In the genomic region with DNA sequence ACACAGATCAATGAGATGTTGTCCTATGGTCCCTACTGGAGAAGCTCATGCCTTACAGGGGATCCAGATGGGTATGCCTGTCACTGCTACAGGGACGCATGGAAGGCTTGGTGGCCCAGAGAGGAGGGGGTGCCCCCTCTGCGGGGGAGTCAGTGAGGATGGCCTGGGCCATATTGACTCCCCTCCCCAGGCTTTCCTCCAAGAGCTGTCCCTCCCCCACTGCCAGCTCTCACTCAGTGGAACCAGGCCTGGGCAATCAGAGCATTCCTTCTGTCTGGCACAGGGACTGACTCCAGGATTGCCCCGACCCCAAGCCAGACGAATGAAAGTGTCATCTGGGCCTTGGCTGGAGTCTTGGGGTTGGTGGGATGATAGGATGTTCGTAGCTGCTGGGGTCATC, we compare ENCODE assay signal across 20 cellular contexts. TPM values are rescaled to one million over a fixed set of nuclear protein-coding genes. Genes with fewer than 3 reads are reported as not detected.
A peak's percentile ranks its signal among the peaks of the same experiment; 100 is the strongest.
DNase-seq lines count a peak whose midpoint lies in the region; FAIRE-seq and TF ChIP-seq lines count a peak whose summit lies in the region.
"Had no signal": no experiment of that assay in that cellular context is flagged by ENCODE, and none has a peak within 500 bp of the region (broad histone marks: within the 10 kb centered on the region; RNA-seq: fewer than 3 reads in every experiment).

No MANE protein-coding gene starts in this region.

- H3K27ac ChIP-seq in astrocyte (ENCODE audit: low read depth, low read length), result no peak overlapping the region
- no peak overlapping the region for H3K27ac ChIP-seq in H1 (ENCODE audit: low read depth, low read length)
- no peak overlapping the region for H3K27ac ChIP-seq in osteoblast (ENCODE audit: low read depth, low read length)
- H3K27ac ChIP-seq in GM23248, result no peak overlapping the region
- H3K27ac ChIP-seq: A549 had no signal

- TF ChIP-seq RAD21 in H1 (IDR thresholded peaks at IDR 0.05 in 1 of 2, conservative IDR thresholded peaks at IDR 0.05 in 1 of 2; ENCODE audit: low read depth in 2 of 2, low read length in 2 of 2), result no peak

- peak overlapping the region; percentile 46 for H4K91ac ChIP-seq in H1 (replicated peaks; ENCODE audit: insufficient read length, low read length)

- no peak for TF ChIP-seq POLR2A in H1 (IDR thresholded peaks at IDR 0.05; ENCODE audit: control extremely low read depth in 1 of 2, low read depth in 2 of 2, low read length in 2 of 2)

- H3K9me3 Mint-ChIP-seq in astrocyte (ENCODE audit: unreplicated experiment) (no peaks in the 10 kb centered on the region), nephron (no peaks in the 10 kb centered on the region), nephron progenitor cell (no peaks in the 10 kb centered on the region)
- H3K9me3 Mint-ChIP-seq: CD4-positive, alpha-beta memory T cell had no signal

- no peak overlapping the region for H4K5ac ChIP-seq in H1 (ENCODE audit: insufficient read length, low read depth, low read length)

- no peak for DNase-seq in astrocyte (ENCODE audit: low read depth)
- no peak for DNase-seq in H1 (ENCODE audit: low read depth in 1 of 2, low spot score in 2 of 2)
- peak; percentile 52 for DNase-seq in osteoblast (ENCODE audit: insufficient read length, low spot score, missing footprints)
- no peak for DNase-seq in GM23248
- DNase-seq in stimulated activated CD8-positive, alpha-beta memory T cell treated with anti-CD3 and anti-CD28 coated beads, Interleukin-4, amount 100 ng/mL, for 48 hours, result no peak
- no peak for DNase-seq in nephron progenitor cell
- no peak for DNase-seq in NCI-H748 (lab: John Stamatoyannopoulos, UW; ENCODE audit: unreplicated experiment)
- DNase-seq: 8988T; Calu3; CD4-positive, alpha-beta memory T cell; COR-L47; DMS53; DMS79 treated with DMSO at 0.1 percent for 48 hours; GF-D8; GOT3; HCEC 1CT had no signal

- H2BK5ac ChIP-seq in H1 (ENCODE audit: low read depth, low read length), result no peak overlapping the region

- H2BK12ac ChIP-seq in H1 (ENCODE audit: low read depth, low read length), result no peak overlapping the region; the same call in 1 of the 2 replicates

- CTCF ChIA-PET in H1 (lab: Charles Lee; ENCODE audit: partially characterized antibody), result interaction anchor here (1.4 to 59.4 kb wide), 7 partner anchors 3 to 152 kb away, joined by 3 to 1374 read pairs (median 992); a partner anchor contains a TSS

- H3K4me2 ChIP-seq in astrocyte (ENCODE audit: low read length) (no peak overlapping the region), H1 (ENCODE audit: insufficient read depth in 1 of 2, low read depth in 2 of 2, low read length in 2 of 2) (no peak overlapping the region), osteoblast (ENCODE audit: insufficient read depth, low read length) (no peak overlapping the region), GM23248 (ENCODE audit: unreplicated experiment) (no peak overlapping the region)
- H3K4me2 ChIP-seq: A549 had no signal

- H3K56ac ChIP-seq in H1 (replicated peaks; ENCODE audit: insufficient read length, low read depth, low read length), result no peak overlapping the region

- H3K27me3 Mint-ChIP-seq in astrocyte (ENCODE audit: low read depth, unreplicated experiment), result peaks cover 50% of the 10 kb centered on the region
- H3K27me3 Mint-ChIP-seq in nephron (ENCODE audit: low read depth), result peaks cover 10% of the 10 kb centered on the region
- H3K27me3 Mint-ChIP-seq in nephron progenitor cell (ENCODE audit: low read depth, poor library complexity), result peaks cover 7% of the 10 kb centered on the region

- H3K79me2 ChIP-seq in astrocyte (ENCODE audit: insufficient read depth, low read length) (no peaks in the 10 kb centered on the region), H1 (ENCODE audit: control insufficient read depth in 1 of 2, insufficient read depth in 2 of 2, low read length in 2 of 2) (no peaks in the 10 kb centered on the region), osteoblast (ENCODE audit: insufficient read depth, low read length) (no peaks in the 10 kb centered on the region), GM23248 (ENCODE audit: insufficient read depth) (no peaks in the 10 kb centered on the region)

- no peak overlapping the region for H3K9ac ChIP-seq in astrocyte (ENCODE audit: low read length)
- no peak overlapping the region for H3K9ac ChIP-seq in H1 (replicated peaks in 1 of 4; ENCODE audit: extremely low read depth in 1 of 4, low read depth in 3 of 4, low read length in 3 of 4)
- H3K9ac ChIP-seq in GM23248, result no peak overlapping the region

- H3K4me3 ChIP-seq in astrocyte (ENCODE audit: insufficient read depth, low read depth, low read length) (no peak overlapping the region), H1 (ENCODE audit: extremely low read depth in 1 of 4, insufficient read depth in 2 of 4, low read depth in 3 of 4, low read length in 4 of 4) (no peak overlapping the region), osteoblast (ENCODE audit: insufficient read depth, low read length) (no peak overlapping the region), GM23248 (no peak overlapping the region)
- H3K4me3 ChIP-seq: A549 had no signal

- WGBS in H1 (ENCODE audit: extremely low coverage in 1 of 2, insufficient coverage in 1 of 2, insufficient read length in 1 of 2, insufficient replicate concordance in 2 of 2, low coverage in 1 of 2, low lambda C conversion rate in 2 of 2, missing lambda C conversion rate in 1 of 2), 2 experiments, result 90% methylated on average over 5 of the region's 5 CpGs; no CpG with 5 or more reads in 1 of the 2 experiments
- WGBS in GM23248 (ENCODE audit: low coverage in 1 of 2, low lambda C conversion rate in 2 of 2, missing lambda C conversion rate in 2 of 2), 2 experiments, result 42 to 45% methylated on average over 5 of the region's 5 CpGs

- no peak for FAIRE-seq in astrocyte (lab: Jason Lieb, UNC)
- no peak for FAIRE-seq in H1 (lab: Jason Lieb, UNC)
- FAIRE-seq: A549, GM12891, GM18507 had no signal

- H4K8ac ChIP-seq in H1 (ENCODE audit: extremely low read depth, insufficient read depth, low read length), result 0 out of 2 replicates have a peak overlapping the region, but pooled peaks have one; percentile 1

- no peaks in the 10 kb centered on the region for H3K36me3 ChIP-seq in astrocyte (ENCODE audit: insufficient read depth, low read length)
- no peaks in the 10 kb centered on the region for H3K36me3 ChIP-seq in H1 (ENCODE audit: control insufficient read depth in 2 of 4, insufficient read depth in 4 of 4, low read length in 3 of 4)
- no peaks in the 10 kb centered on the region for H3K36me3 ChIP-seq in osteoblast (ENCODE audit: insufficient read depth, low read length)
- no peaks in the 10 kb centered on the region for H3K36me3 ChIP-seq in GM23248 (ENCODE audit: low read depth)

- no peaks in the 10 kb centered on the region for H3F3A ChIP-seq in GM23248 (ENCODE audit: insufficient read depth)

- H3K79me1 ChIP-seq in H1 (ENCODE audit: low read depth, low read length), result no peaks in the 10 kb centered on the region

- no peak overlapping the region for H2AFZ ChIP-seq in astrocyte (ENCODE audit: low read depth, low read length)
- H2AFZ ChIP-seq in H1 (ENCODE audit: low read length), result no peak overlapping the region
- H2AFZ ChIP-seq in osteoblast (ENCODE audit: low read length), result no peak overlapping the region
- H2AFZ ChIP-seq in GM23248, result no peak overlapping the region

- H3K4me1 ChIP-seq in astrocyte (ENCODE audit: insufficient read depth, low read length) (no peaks in the 10 kb centered on the region), H1 (replicated peaks in 1 of 4; ENCODE audit: control insufficient read depth in 3 of 4, insufficient read depth in 4 of 4, low read length in 3 of 4) (peaks cover 0 to 29% (median 13%) of the 10 kb centered on the region in 4 experiments; a peak in 6 of 7 replicates), osteoblast (ENCODE audit: insufficient read depth, low read length) (no peaks in the 10 kb centered on the region), GM23248 (ENCODE audit: insufficient read depth) (no peaks in the 10 kb centered on the region)
- H3K4me1 ChIP-seq: A549 had no signal

- H3K4me3 Mint-ChIP-seq in astrocyte (ENCODE audit: unreplicated experiment), result no peak overlapping the region
- H3K4me3 Mint-ChIP-seq in nephron, result no peak overlapping the region
- H3K4me3 Mint-ChIP-seq in nephron progenitor cell, result no peak overlapping the region
- H3K4me3 Mint-ChIP-seq: CD4-positive, alpha-beta memory T cell had no signal

- TF ChIP-seq EP300 in H1 (IDR thresholded peaks at IDR 0.05; ENCODE audit: borderline replicate concordance in 1 of 2, low read depth in 2 of 2, low read length in 2 of 2), result no peak

- in situ Hi-C loops in GM23248 (cut with MboI), result no loop called here

- no peaks in the 10 kb centered on the region for H3K9me2 ChIP-seq in GM23248 (ENCODE audit: insufficient read depth)

- H3K36me3 Mint-ChIP-seq in astrocyte (ENCODE audit: low read depth, unreplicated experiment) (no peaks in the 10 kb centered on the region), nephron (ENCODE audit: low read depth) (no peaks in the 10 kb centered on the region), nephron progenitor cell (ENCODE audit: low read depth) (no peaks in the 10 kb centered on the region)
- H3K36me3 Mint-ChIP-seq: CD4-positive, alpha-beta memory T cell had no signal

- no peaks in the 10 kb centered on the region; the same call in 1 of the 2 replicates for H3K23me2 ChIP-seq in H1 (ENCODE audit: low read depth, low read length)

- no peak overlapping the region for H3K18ac ChIP-seq in H1 (ENCODE audit: extremely low read depth, low read length)

- H3K4me1 Mint-ChIP-seq in astrocyte (ENCODE audit: low read depth, unreplicated experiment) (peaks cover 4% of the 10 kb centered on the region), nephron (peaks cover 42% of the 10 kb centered on the region), nephron progenitor cell (peaks cover 79% of the 10 kb centered on the region)

- no peak overlapping the region for H3K23ac ChIP-seq in H1 (ENCODE audit: insufficient read length)

- TF ChIP-seq CTCF in astrocyte (IDR thresholded peaks at IDR 0.05; ENCODE audit: insufficient read depth, low read depth, low read length), result no peak
- TF ChIP-seq CTCF in H1 (IDR thresholded peaks at IDR 0.05; ENCODE audit: control extremely low read depth in 1 of 3, insufficient read depth in 1 of 3, low read depth in 1 of 3, low read length in 3 of 3), result no peak
- TF ChIP-seq CTCF in nephron (IDR thresholded peaks at IDR 0.05; ENCODE audit: unreplicated experiment in 3 of 3), result no peak
- TF ChIP-seq CTCF in osteoblast (IDR thresholded peaks at IDR 0.05; ENCODE audit: extremely low read depth, low read depth, low read length), result no peak
- TF ChIP-seq CTCF in nephron progenitor cell (IDR thresholded peaks at IDR 0.05), result no peak

- H3K27me3 ChIP-seq in astrocyte (ENCODE audit: insufficient read depth, low read length) (peaks cover 15% of the 10 kb centered on the region), H1 (replicated peaks in 1 of 4; ENCODE audit: control insufficient read depth in 3 of 4, extremely low read depth in 1 of 4, insufficient read depth in 3 of 4, low read length in 3 of 4) (peaks cover 0 to 3% (median 0%) of the 10 kb centered on the region in 4 experiments; a peak in 4 of 7 replicates), osteoblast (ENCODE audit: insufficient read depth, low read length) (peaks cover 42% of the 10 kb centered on the region), GM23248 (replicated peaks; ENCODE audit: insufficient read depth) (peaks cover 57% of the 10 kb centered on the region)

- no peak overlapping the region for H2AK5ac ChIP-seq in H1 (ENCODE audit: low read depth, low read length)

- POLR2A ChIA-PET in H1 (lab: Charles Lee; ENCODE audit: partially characterized antibody), result no interaction called here

- H3K9me3 ChIP-seq in astrocyte (ENCODE audit: insufficient read depth, low read depth, low read length) (peaks cover 4% of the 10 kb centered on the region), H1 (ENCODE audit: insufficient read depth in 2 of 2, low read depth in 1 of 2, low read length in 1 of 2) (no peaks in the 10 kb centered on the region), osteoblast (ENCODE audit: low read depth, low read length) (no peaks in the 10 kb centered on the region), GM23248 (ENCODE audit: low read depth) (no peaks in the 10 kb centered on the region)
- H3K9me3 ChIP-seq: A549 had no signal

- no peak overlapping the region for H2BK20ac ChIP-seq in H1 (ENCODE audit: low read length)

- H3K4ac ChIP-seq in H1 (replicated peaks; ENCODE audit: insufficient read length, low read depth, low read length), result no peak overlapping the region

- H2BK15ac ChIP-seq in H1 (ENCODE audit: low read length), result no peak overlapping the region

- H4K20me1 ChIP-seq in astrocyte (ENCODE audit: insufficient read depth, low read length), result no peaks in the 10 kb centered on the region
- H4K20me1 ChIP-seq in H1 (replicated peaks in 1 of 2; ENCODE audit: control insufficient read depth in 1 of 2, insufficient read depth in 2 of 2, low read length in 2 of 2), result no peaks in the 10 kb centered on the region
- no peaks in the 10 kb centered on the region for H4K20me1 ChIP-seq in osteoblast (ENCODE audit: insufficient read depth, low read length)
- H4K20me1 ChIP-seq in GM23248 (ENCODE audit: insufficient read depth), result no peaks in the 10 kb centered on the region

- peak overlapping the region; percentile 53 for H3K27ac Mint-ChIP-seq in astrocyte (ENCODE audit: unreplicated experiment)
- peak overlapping the region in 2 of 3 experiments; percentile 30 to 63 for H3K27ac Mint-ChIP-seq in nephron
- H3K27ac Mint-ChIP-seq in nephron progenitor cell, result no peak overlapping the region

- H2BK120ac ChIP-seq in H1 (replicated peaks; ENCODE audit: low read depth, low read length), result no peak overlapping the region

- no peak overlapping the region for H3K14ac ChIP-seq in H1 (ENCODE audit: insufficient read length)

RNA-seq across cellular contexts. Expression of a gene that starts 24.3 kb away (rescaled TPM):
- total RNA-seq in astrocyte (3.1 and 4.4 TPM in 2 replicates), osteoblast (0.36 TPM in 1 of 2 replicates, not detected in the other)
- total RNA-seq in H1 (2021; fragmentation: NEBNext Ultra II Directional; extraction: Animal tissue kit (Norgen Biotek cat#: 25700)), result 18.6 and 19.3 TPM in 2 replicates
- polyA plus RNA-seq in H1 (2011; rRNA removed) (29.2 and 30.1 TPM in 2 replicates), GM23248 (2016; fragmentation: Nextera tagmentation; extraction: Ambion mirVana) (0.18 and 0.42 TPM in 2 replicates)
- polyA plus RNA-seq in H1 (2011; cell fraction: cytosol; rRNA removed), result 33.7 TPM
- 23.0 TPM for polyA plus RNA-seq in H1 (2011; cell fraction: nucleus; rRNA removed)
- polyA plus RNA-seq in H1 (2012, experiment 1 of 2), result 24.7 to 33.7 TPM (median 28.7 TPM) in 4 replicates
- polyA plus RNA-seq in H1 (2012, experiment 2 of 2), result 21.4 TPM
- 18.9 TPM for polyA plus RNA-seq in H1 (2013, experiment 1 of 2)
- 20.3 TPM for polyA plus RNA-seq in H1 (2013, experiment 2 of 2)
- 9.3 and 11.0 TPM in 2 replicates for polyA minus RNA-seq in H1 (2011; rRNA and poly(A)+ RNA removed)
- 8.7 TPM for polyA minus RNA-seq in H1 (2011; cell fraction: cytosol; rRNA and poly(A)+ RNA removed)
- polyA minus RNA-seq in H1 (2011; cell fraction: nucleus; rRNA and poly(A)+ RNA removed), result 14.9 TPM
- total RNA-seq in GM23248 (2014; rRNA removed; shearing (Covaris generic)), result not detected in 2 replicates
